ENCODE assay signal across 31 cellular contexts in genomic region chr16:31636433-31636832, GRCh38.
"Had no signal": no experiment of that assay in that cellular context is flagged by ENCODE, and none has a peak within 500 bp of the region (broad histone marks: within the 10 kb centered on the region; RNA-seq: fewer than 3 reads in every experiment).

No MANE protein-coding gene starts in this region.

- H3K4me3 ChIP-seq: neural progenitor cell, ovary, psoas muscle, skin epidermis, smooth muscle cell, spleen, suprapubic skin, testis, tibial artery, transverse colon, upper lobe of right lung, uterus had no signal

- H3K27me3 Mint-ChIP-seq: progenitor cell of endocrine pancreas, type B pancreatic cell had no signal

- H3K27ac Mint-ChIP-seq: natural killer cell; nephron; neural progenitor cell; progenitor cell of endocrine pancreas; stimulated activated memory B cell treated with anti-CD40 and anti-IgM and Interleukin-4, amounts not matched to agents 10 μg/mL and 1 μg/mL and 100 μg/mL, for 72 hours; type B pancreatic cell had no signal

- H3K4me1 ChIP-seq: neural progenitor cell, parathyroid adenoma, psoas muscle, spleen, suprapubic skin, testis, tibial artery, transverse colon, upper lobe of right lung, uterus had no signal

- H3K27ac ChIP-seq: neural progenitor cell, ovary, parathyroid adenoma, psoas muscle, skin epidermis, spleen, suprapubic skin, testis, tibial artery, transverse colon, upper lobe of right lung, uterus had no signal

- H3K4me3 Mint-ChIP-seq: natural killer cell; nephron; neural progenitor cell; stimulated activated memory B cell treated with anti-CD40 and anti-IgM and Interleukin-4, amounts not matched to agents 10 μg/mL and 1 μg/mL and 100 μg/mL, for 72 hours; stimulated activated naive CD8-positive, alpha-beta T cell treated with anti-CD3 and anti-CD28 coated beads, Interleukin-15, amount 100 ng/mL, for 72 hours; type B pancreatic cell had no signal

- H3K4me1 Mint-ChIP-seq: natural killer cell; nephron; neural progenitor cell; stimulated activated memory B cell treated with anti-CD40 and anti-IgM and Interleukin-4, amounts not matched to agents 10 μg/mL and 1 μg/mL and 100 μg/mL, for 72 hours; stimulated activated naive CD8-positive, alpha-beta T cell treated with anti-CD3 and anti-CD28 coated beads, Interleukin-15, amount 100 ng/mL, for 72 hours had no signal

- ATAC-seq: natural killer cell; psoas muscle; right cardiac atrium; sciatic nerve; stimulated activated memory B cell treated with anti-CD40 and anti-IgM and Interleukin-4, amounts not matched to agents 10 μg/mL and 1 μg/mL and 100 μg/mL, for 72 hours; stimulated activated naive CD8-positive, alpha-beta T cell treated with anti-CD3 and anti-CD28 coated beads, Interleukin-15, amount 100 ng/mL, for 72 hours; stimulated activated naive CD8-positive, alpha-beta T cell treated with anti-CD3 and anti-CD28 coated beads, Interleukin-15, Interleukin-2, amounts not matched to agents 100 U/mL and 50 U/mL, for 24 hours; upper lobe of right lung had no signal

- H3K9me3 ChIP-seq: ovary, psoas muscle, testis, tibial artery, transverse colon, upper lobe of right lung, uterus had no signal

- H3K4me2 ChIP-seq: neural progenitor cell, smooth muscle cell had no signal

- H3K9me3 Mint-ChIP-seq: natural killer cell had no signal

- DNase-seq: natural killer cell; occipital lobe; ovary; posterior cingulate gyrus; psoas muscle; right cardiac atrium; spleen; stimulated activated CD4-positive, alpha-beta T cell treated with anti-CD3 and anti-CD28 coated beads, Interleukin-12 subunit alpha, Interleukin-12 subunit beta, amount 100 ng/mL, for 4 hours; stimulated activated CD4-positive, alpha-beta T cell treated with anti-CD3 and anti-CD28 coated beads, Interleukin-1b, Interleukin-23, amount 100 ng/mL, for 48 hours; stimulated activated CD4-positive, alpha-beta T cell treated with anti-CD3 and anti-CD28 coated beads, Interleukin-4, amount 100 ng/mL, for 1 hour; stimulated activated CD4-positive, alpha-beta T cell treated with anti-CD3 and anti-CD28 coated beads, Interleukin-4, amount 100 ng/mL, for 4 hours; stimulated activated CD8-positive, alpha-beta memory T cell treated with anti-CD3 and anti-CD28 coated beads, Interleukin-4, amount 100 ng/mL, for 48 hours; stimulated activated naive CD4-positive, alpha-beta T cell; stimulated activated naive CD8-positive, alpha-beta T cell treated with anti-CD3 and anti-CD28 coated beads, Interleukin-15, amount 100 ng/mL, for 72 hours; stimulated activated naive CD8-positive, alpha-beta T cell treated with anti-CD3 and anti-CD28 coated beads, Interleukin-15, Interleukin-2, amounts not matched to agents 100 U/mL and 50 U/mL, for 24 hours; substantia nigra; testis; tibial artery; transverse colon; upper lobe of right lung; uterus had no signal

- H3K36me3 Mint-ChIP-seq: natural killer cell; neural progenitor cell; stimulated activated memory B cell treated with anti-CD40 and anti-IgM and Interleukin-4, amounts not matched to agents 10 μg/mL and 1 μg/mL and 100 μg/mL, for 72 hours; type B pancreatic cell had no signal
